Comparison of ENCODE assay signal across 12 cellular contexts in genomic region chr16:78505544-78506371, GRCh38.
DNase-seq lines count a peak whose midpoint lies in the region; ATAC-seq, FAIRE-seq and TF ChIP-seq lines count a peak whose summit lies in the region.
"Had no signal": no experiment of that assay in that cellular context is flagged by ENCODE, and none has a peak within 500 bp of the region (broad histone marks: within the 10 kb centered on the region; RNA-seq: fewer than 3 reads in every experiment).

No MANE protein-coding gene starts in this region.

- 26 to 60% methylated on average over 1 to 12 of the region's 23 CpGs for WGBS in gastroesophageal sphincter (ENCODE audit: low coverage in 1 of 2), 2 donors

- H3K27me3 ChIP-seq in gastroesophageal sphincter, result no peaks in the 10 kb centered on the region

- H3K27ac Mint-ChIP-seq in chondrocyte (ENCODE audit: unreplicated experiment), result no peak overlapping the region

- H3K9me3 Mint-ChIP-seq in chondrocyte (ENCODE audit: low read depth), result no peaks in the 10 kb centered on the region

- no peaks in the 10 kb centered on the region for H3K36me3 ChIP-seq in gastroesophageal sphincter

- peak overlapping the region; percentile 26 to 49 (median 44) for H3K27ac ChIP-seq in gastroesophageal sphincter
- H3K27ac ChIP-seq: A549 had no signal

- H3K9me3 ChIP-seq in gastroesophageal sphincter, result no peaks in the 10 kb centered on the region
- H3K9me3 ChIP-seq: A549 had no signal

- DNase-seq in NCI-H2171 treated with DMSO at 0.1 percent for 48 hours (lab: John Stamatoyannopoulos, UW) (peak; percentile 6), NCI-H2171 (lab: John Stamatoyannopoulos, UW) (no peak), myocyte (ENCODE audit: low read depth) (peak; percentile 60), urothelium cell line (ENCODE audit: low spot score) (peak; percentile 50), chondrocyte (ENCODE audit: low spot score) (no peak), germinal center (ENCODE audit: low spot score) (no peak)
- DNase-seq: effector memory CD4-positive, alpha-beta T cell; NCI-H2029 had no signal

- TF ChIP-seq CTCF in gastroesophageal sphincter (IDR thresholded peaks at IDR 0.05) (peak in 3 of 4 experiments; percentile 46 to 59 (median 48)), chondrocyte (IDR thresholded peaks at IDR 0.05) (no peak)

- peaks cover 3 to 34% (median 5%) of the 10 kb centered on the region in 3 donors for H3K4me1 ChIP-seq in gastroesophageal sphincter
- H3K4me1 ChIP-seq: A549 had no signal

- no peak for TF ChIP-seq EP300 in gastroesophageal sphincter (IDR thresholded peaks at IDR 0.05)

- H3K4me1 Mint-ChIP-seq in chondrocyte (ENCODE audit: low read depth), result peaks cover 3% of the 10 kb centered on the region

- no peak for TF ChIP-seq POLR2A in gastroesophageal sphincter (IDR thresholded peaks at IDR 0.05)

- H3K4me3 Mint-ChIP-seq in chondrocyte (ENCODE audit: unreplicated experiment), result no peak overlapping the region

- H3K36me3 Mint-ChIP-seq in chondrocyte (ENCODE audit: low read depth), result no peaks in the 10 kb centered on the region

- H3K27me3 Mint-ChIP-seq in chondrocyte (ENCODE audit: low read depth), result no peaks in the 10 kb centered on the region

- peak overlapping the region in 1 of 2 donors; percentile 23 for H3K4me3 ChIP-seq in gastroesophageal sphincter
- H3K4me3 ChIP-seq: A549 had no signal

- no peak for FAIRE-seq in urothelium cell line (lab: Jason Lieb, UNC)
- FAIRE-seq: A549, GM18507 had no signal

- ATAC-seq in gastroesophageal sphincter (peak; percentile 85), GM19452 (IDR thresholded peaks at IDR 0.05; ENCODE audit: unreplicated experiment) (no peak)
- ATAC-seq: A549 had no signal

Comparison
In these comparisons a context has a peak if more than half of its experiments do, and no peak if none do; other contexts are left out.
1. DNase-seq: peak in NCI-H2171 treated with DMSO at 0.1 percent for 48 hours (single experiment), myocyte (single experiment) and urothelium cell line (single experiment); none in NCI-H2171 (single experiment), chondrocyte (single experiment) and germinal center (single experiment).